ENCODE assay signal across 1 cellular context in the genomic region with DNA sequence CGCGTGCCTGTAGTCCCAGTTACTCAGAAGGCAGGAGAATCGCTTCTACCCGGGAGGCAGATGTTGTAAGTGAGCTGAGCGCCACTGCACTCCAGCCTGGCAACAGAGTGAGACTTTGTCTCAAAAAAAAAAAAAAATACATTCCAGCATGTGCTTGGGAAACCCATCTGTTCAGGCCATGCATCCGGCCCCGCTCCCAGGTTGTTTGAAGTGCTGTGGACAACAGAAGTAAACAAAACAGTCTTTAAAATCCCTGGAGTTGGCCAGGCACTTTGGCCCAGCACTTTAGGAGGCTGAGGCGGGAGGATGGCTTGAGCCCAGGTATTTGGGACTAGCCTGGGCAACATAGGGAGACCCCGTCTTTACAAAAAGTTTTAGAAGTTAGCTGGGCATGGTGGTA.
TF ChIP-seq lines count a peak whose summit lies in the region.

No MANE protein-coding gene starts in this region.

TF ChIP-seq in HepG2, 621 proteins besides CTCF, POLR2A, EP300 and RAD21 (continued from another document and continues in another):
- TF ChIP-seq, protein P1, sequence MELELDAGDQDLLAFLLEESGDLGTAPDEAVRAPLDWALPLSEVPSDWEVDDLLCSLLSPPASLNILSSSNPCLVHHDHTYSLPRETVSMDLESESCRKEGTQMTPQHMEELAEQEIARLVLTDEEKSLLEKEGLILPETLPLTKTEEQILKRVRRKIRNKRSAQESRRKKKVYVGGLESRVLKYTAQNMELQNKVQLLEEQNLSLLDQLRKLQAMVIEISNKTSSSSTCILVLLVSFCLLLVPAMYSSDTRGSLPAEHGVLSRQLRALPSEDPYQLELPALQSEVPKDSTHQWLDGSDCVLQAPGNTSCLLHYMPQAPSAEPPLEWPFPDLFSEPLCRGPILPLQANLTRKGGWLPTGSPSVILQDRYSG (CRISPR knock-in tag; IDR thresholded peaks at IDR 0.05): no peak
- 0 out of 2 replicates have a peak, but pooled peaks have one; percentile 46 for TF ChIP-seq ZNF224 (CRISPR knock-in tag; IDR thresholded peaks at IDR 0.05)
- TF ChIP-seq HOXA7 (CRISPR knock-in tag; IDR thresholded peaks at IDR 0.05): no peak
- no peak for TF ChIP-seq SRSF9 (IDR thresholded peaks at IDR 0.05; ENCODE audit: borderline replicate concordance, insufficient read depth, low read depth, low read length, poor library complexity, severe bottlenecking)
- TF ChIP-seq, protein P2, sequence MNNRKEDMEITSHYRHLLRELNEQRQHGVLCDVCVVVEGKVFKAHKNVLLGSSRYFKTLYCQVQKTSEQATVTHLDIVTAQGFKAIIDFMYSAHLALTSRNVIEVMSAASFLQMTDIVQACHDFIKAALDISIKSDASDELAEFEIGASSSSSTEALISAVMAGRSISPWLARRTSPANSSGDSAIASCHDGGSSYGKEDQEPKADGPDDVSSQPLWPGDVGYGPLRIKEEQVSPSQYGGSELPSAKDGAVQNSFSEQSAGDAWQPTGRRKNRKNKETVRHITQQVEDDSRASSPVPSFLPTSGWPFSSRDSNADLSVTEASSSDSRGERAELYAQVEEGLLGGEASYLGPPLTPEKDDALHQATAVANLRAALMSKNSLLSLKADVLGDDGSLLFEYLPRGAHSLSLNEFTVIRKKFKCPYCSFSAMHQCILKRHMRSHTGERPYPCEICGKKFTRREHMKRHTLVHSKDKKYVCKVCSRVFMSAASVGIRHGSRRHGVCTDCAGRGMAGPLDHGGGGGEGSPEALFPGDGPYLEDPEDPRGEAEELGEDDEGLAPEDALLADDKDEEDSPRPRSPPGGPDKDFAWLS (CRISPR knock-in tag; IDR thresholded peaks at IDR 0.05; ENCODE audit: borderline replicate concordance): no peak
- TF ChIP-seq ZC3H4 (CRISPR knock-in tag; IDR thresholded peaks at IDR 0.05; ENCODE audit: borderline replicate concordance): no peak
- TF ChIP-seq ZNF205 (CRISPR knock-in tag; IDR thresholded peaks at IDR 0.05): no peak
- TF ChIP-seq, protein P3, sequence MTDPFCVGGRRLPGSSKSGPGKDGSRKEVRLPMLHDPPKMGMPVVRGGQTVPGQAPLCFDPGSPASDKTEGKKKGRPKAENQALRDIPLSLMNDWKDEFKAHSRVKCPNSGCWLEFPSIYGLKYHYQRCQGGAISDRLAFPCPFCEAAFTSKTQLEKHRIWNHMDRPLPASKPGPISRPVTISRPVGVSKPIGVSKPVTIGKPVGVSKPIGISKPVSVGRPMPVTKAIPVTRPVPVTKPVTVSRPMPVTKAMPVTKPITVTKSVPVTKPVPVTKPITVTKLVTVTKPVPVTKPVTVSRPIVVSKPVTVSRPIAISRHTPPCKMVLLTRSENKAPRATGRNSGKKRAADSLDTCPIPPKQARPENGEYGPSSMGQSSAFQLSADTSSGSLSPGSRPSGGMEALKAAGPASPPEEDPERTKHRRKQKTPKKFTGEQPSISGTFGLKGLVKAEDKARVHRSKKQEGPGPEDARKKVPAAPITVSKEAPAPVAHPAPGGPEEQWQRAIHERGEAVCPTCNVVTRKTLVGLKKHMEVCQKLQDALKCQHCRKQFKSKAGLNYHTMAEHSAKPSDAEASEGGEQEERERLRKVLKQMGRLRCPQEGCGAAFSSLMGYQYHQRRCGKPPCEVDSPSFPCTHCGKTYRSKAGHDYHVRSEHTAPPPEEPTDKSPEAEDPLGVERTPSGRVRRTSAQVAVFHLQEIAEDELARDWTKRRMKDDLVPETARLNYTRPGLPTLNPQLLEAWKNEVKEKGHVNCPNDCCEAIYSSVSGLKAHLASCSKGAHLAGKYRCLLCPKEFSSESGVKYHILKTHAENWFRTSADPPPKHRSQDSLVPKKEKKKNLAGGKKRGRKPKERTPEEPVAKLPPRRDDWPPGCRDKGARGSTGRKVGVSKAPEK (CRISPR knock-in tag; IDR thresholded peaks at IDR 0.05; ENCODE audit: borderline replicate concordance): no peak
- TF ChIP-seq, protein P4, sequence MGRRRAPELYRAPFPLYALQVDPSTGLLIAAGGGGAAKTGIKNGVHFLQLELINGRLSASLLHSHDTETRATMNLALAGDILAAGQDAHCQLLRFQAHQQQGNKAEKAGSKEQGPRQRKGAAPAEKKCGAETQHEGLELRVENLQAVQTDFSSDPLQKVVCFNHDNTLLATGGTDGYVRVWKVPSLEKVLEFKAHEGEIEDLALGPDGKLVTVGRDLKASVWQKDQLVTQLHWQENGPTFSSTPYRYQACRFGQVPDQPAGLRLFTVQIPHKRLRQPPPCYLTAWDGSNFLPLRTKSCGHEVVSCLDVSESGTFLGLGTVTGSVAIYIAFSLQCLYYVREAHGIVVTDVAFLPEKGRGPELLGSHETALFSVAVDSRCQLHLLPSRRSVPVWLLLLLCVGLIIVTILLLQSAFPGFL (CRISPR knock-in tag; IDR thresholded peaks at IDR 0.05): no peak
- TF ChIP-seq ZNF691 (CRISPR knock-in tag; IDR thresholded peaks at IDR 0.05; ENCODE audit: borderline replicate concordance, low read depth): peak; percentile 40; the same call in 1 of the 2 replicates
- TF ChIP-seq, protein P5, sequence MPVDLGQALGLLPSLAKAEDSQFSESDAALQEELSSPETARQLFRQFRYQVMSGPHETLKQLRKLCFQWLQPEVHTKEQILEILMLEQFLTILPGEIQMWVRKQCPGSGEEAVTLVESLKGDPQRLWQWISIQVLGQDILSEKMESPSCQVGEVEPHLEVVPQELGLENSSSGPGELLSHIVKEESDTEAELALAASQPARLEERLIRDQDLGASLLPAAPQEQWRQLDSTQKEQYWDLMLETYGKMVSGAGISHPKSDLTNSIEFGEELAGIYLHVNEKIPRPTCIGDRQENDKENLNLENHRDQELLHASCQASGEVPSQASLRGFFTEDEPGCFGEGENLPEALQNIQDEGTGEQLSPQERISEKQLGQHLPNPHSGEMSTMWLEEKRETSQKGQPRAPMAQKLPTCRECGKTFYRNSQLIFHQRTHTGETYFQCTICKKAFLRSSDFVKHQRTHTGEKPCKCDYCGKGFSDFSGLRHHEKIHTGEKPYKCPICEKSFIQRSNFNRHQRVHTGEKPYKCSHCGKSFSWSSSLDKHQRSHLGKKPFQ (CRISPR knock-in tag; IDR thresholded peaks at IDR 0.05; ENCODE audit: insufficient replicate concordance): peak; percentile 65
- no peak for TF ChIP-seq ZKSCAN1 (IDR thresholded peaks at IDR 0.05; ENCODE audit: low read length)
- TF ChIP-seq ZNF644 (CRISPR knock-in tag; IDR thresholded peaks at IDR 0.05; ENCODE audit: low read depth): 0 out of 2 replicates have a peak, but pooled peaks have one; percentile 31
- TF ChIP-seq EHMT2 (IDR thresholded peaks at IDR 0.05; ENCODE audit: borderline replicate concordance, low read depth, low read length): no peak
- TF ChIP-seq XRCC5 (optimal IDR thresholded peaks at IDR 0.05; ENCODE audit: low read length): no peak
- TF ChIP-seq PCBP2 (optimal IDR thresholded peaks at IDR 0.05; ENCODE audit: low read depth, low read length, poor library complexity, severe bottlenecking): no peak
- no peak for TF ChIP-seq ZNF354B (CRISPR knock-in tag; IDR thresholded peaks at IDR 0.05)
- TF ChIP-seq ATF7-NPFF (CRISPR knock-in tag; IDR thresholded peaks at IDR 0.05; ENCODE audit: low read depth): 0 out of 2 replicates have a peak, but pooled peaks have one; percentile 26
- no peak for TF ChIP-seq HNRNPL (IDR thresholded peaks at IDR 0.05; ENCODE audit: low read depth, low read length)
- TF ChIP-seq RFXANK (CRISPR knock-in tag; IDR thresholded peaks at IDR 0.05): no peak
- TF ChIP-seq SIN3B (IDR thresholded peaks at IDR 0.05; ENCODE audit: low read length): no peak
- peak; percentile 11; the same call in 1 of the 2 replicates for TF ChIP-seq CEBPB (IDR thresholded peaks at IDR 0.05; ENCODE audit: borderline replicate concordance, low read depth, low read length)
- TF ChIP-seq FOXA1 (IDR thresholded peaks at IDR 0.05): no peak
- TF ChIP-seq FOXA1 (CRISPR knock-in tag; IDR thresholded peaks at IDR 0.05): 0 out of 2 replicates have a peak, but pooled peaks have one; percentile 22
- 0 out of 2 replicates have a peak, but pooled peaks have one; percentile 33 for TF ChIP-seq ZNF564 (CRISPR knock-in tag; IDR thresholded peaks at IDR 0.05)
- 0 out of 2 replicates have a peak, but pooled peaks have one; percentile 26 for TF ChIP-seq NAIF1 (CRISPR knock-in tag; IDR thresholded peaks at IDR 0.05; ENCODE audit: borderline replicate concordance)
- TF ChIP-seq RFX5 (IDR thresholded peaks at IDR 0.05; ENCODE audit: low read depth, low read length): peak; percentile 54; the same call in 1 of the 2 replicates
- TF ChIP-seq LCORL (IDR thresholded peaks at IDR 0.05): no peak
- TF ChIP-seq LCORL (CRISPR knock-in tag; IDR thresholded peaks at IDR 0.05): peak; percentile 79
- peak; percentile 97 for TF ChIP-seq ZNF770 (CRISPR knock-in tag; IDR thresholded peaks at IDR 0.05)
- TF ChIP-seq ZNF280B (CRISPR knock-in tag; IDR thresholded peaks at IDR 0.05; ENCODE audit: borderline replicate concordance): no peak
- TF ChIP-seq HDAC6 (IDR thresholded peaks at IDR 0.05; ENCODE audit: low read depth, low read length): no peak
- 0 out of 2 replicates have a peak, but pooled peaks have one; percentile 41 for TF ChIP-seq ZNF563 (CRISPR knock-in tag; IDR thresholded peaks at IDR 0.05)
- TF ChIP-seq ZNF264 (CRISPR knock-in tag; IDR thresholded peaks at IDR 0.05): peak; percentile 95
- TF ChIP-seq NPAS2 (CRISPR knock-in tag; IDR thresholded peaks at IDR 0.05; ENCODE audit: borderline replicate concordance): no peak
- no peak for TF ChIP-seq SMARCC2 (IDR thresholded peaks at IDR 0.05)
- TF ChIP-seq NFKB2 (CRISPR knock-in tag; IDR thresholded peaks at IDR 0.05; ENCODE audit: borderline replicate concordance): 0 out of 2 replicates have a peak, but pooled peaks have one; percentile 59
- TF ChIP-seq ARNTL (CRISPR knock-in tag; IDR thresholded peaks at IDR 0.05): peak; percentile 65; the same call in 1 of the 2 replicates
- TF ChIP-seq, protein P6, sequence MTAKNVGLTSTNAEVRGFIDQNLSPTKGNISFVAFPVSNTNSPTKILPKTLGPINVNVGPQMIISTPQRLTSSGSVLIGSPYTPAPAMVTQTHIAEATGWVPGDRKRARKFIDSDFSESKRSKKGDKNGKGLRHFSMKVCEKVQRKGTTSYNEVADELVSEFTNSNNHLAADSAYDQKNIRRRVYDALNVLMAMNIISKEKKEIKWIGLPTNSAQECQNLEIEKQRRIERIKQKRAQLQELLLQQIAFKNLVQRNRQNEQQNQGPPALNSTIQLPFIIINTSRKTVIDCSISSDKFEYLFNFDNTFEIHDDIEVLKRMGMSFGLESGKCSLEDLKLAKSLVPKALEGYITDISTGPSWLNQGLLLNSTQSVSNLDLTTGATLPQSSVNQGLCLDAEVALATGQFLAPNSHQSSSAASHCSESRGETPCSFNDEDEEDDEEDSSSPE (CRISPR knock-in tag; IDR thresholded peaks at IDR 0.05): peak; percentile 52; the same call in 1 of the 2 replicates
- TF ChIP-seq ZBTB21 (CRISPR knock-in tag; IDR thresholded peaks at IDR 0.05): no peak
- no peak for TF ChIP-seq CC2D1A (CRISPR knock-in tag; IDR thresholded peaks at IDR 0.05)
- no peak for TF ChIP-seq ZNF567 (CRISPR knock-in tag; IDR thresholded peaks at IDR 0.05; ENCODE audit: borderline replicate concordance)
- TF ChIP-seq GABPA (IDR thresholded peaks at IDR 0.05; ENCODE audit: low read depth, low read length): no peak
- 0 out of 2 replicates have a peak, but pooled peaks have one; percentile 12 for TF ChIP-seq GABPA (CRISPR knock-in tag; IDR thresholded peaks at IDR 0.05; ENCODE audit: low read depth)
- TF ChIP-seq, protein P7, sequence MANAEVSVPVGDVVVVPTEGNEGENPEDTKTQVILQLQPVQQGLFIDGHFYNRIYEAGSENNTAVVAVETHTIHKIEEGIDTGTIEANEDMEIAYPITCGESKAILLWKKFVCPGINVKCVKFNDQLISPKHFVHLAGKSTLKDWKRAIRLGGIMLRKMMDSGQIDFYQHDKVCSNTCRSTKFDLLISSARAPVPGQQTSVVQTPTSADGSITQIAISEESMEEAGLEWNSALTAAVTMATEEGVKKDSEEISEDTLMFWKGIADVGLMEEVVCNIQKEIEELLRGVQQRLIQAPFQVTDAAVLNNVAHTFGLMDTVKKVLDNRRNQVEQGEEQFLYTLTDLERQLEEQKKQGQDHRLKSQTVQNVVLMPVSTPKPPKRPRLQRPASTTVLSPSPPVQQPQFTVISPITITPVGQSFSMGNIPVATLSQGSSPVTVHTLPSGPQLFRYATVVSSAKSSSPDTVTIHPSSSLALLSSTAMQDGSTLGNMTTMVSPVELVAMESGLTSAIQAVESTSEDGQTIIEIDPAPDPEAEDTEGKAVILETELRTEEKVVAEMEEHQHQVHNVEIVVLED (CRISPR knock-in tag; IDR thresholded peaks at IDR 0.05; ENCODE audit: borderline replicate concordance): no peak
- peak; percentile 44; the same call in 1 of the 2 replicates for TF ChIP-seq ZSCAN12 (CRISPR knock-in tag; IDR thresholded peaks at IDR 0.05)
- TF ChIP-seq NR2F6 (IDR thresholded peaks at IDR 0.05): no peak
- peak; percentile 13; the same call in 1 of the 2 replicates for TF ChIP-seq NR2F6 (CRISPR knock-in tag; IDR thresholded peaks at IDR 0.05)
- TF ChIP-seq ZFP36L1 (CRISPR knock-in tag; IDR thresholded peaks at IDR 0.05): no peak
- no peak for TF ChIP-seq ZNF891 (CRISPR knock-in tag; IDR thresholded peaks at IDR 0.05)
